ENCODE assay signal across 7 cellular contexts in the genomic region with DNA sequence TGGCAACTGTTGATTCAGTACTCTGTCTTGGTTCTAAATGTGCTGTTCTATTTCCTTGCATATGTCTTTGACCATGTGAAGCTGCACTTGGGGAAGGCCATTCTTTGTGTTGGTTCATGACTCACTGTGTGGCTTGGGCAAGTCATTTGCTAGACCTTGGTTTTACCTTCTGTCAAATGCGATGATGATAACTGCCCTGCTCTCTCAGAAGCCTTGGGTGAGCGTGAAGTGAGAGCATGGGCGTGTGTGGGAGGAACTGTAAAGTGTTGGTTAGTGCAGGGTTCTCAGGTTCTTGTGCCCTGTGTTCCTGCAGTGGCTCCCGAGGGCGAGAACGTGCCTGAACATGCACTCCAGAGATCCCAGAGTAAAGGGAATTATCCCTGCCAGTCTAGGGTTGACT. TPM values are rescaled to one million over a fixed set of nuclear protein-coding genes. Genes with fewer than 3 reads are reported as not detected.
A peak's percentile ranks its signal among the peaks of the same experiment; 100 is the strongest.
DNase-seq lines count a peak whose midpoint lies in the region; ATAC-seq, FAIRE-seq and TF ChIP-seq lines count a peak whose summit lies in the region.
"Not testable (repeated sequence)": the region's sequence is repeated elsewhere in the genome, so short reads cannot be mapped to it uniquely, and the experiment has no call there.

No MANE protein-coding gene starts in this region.

- not testable (repeated sequence) for H3K36me3 ChIP-seq in endothelial cell of umbilical vein (ENCODE audit: control insufficient read depth in 2 of 2, extremely low read depth in 1 of 2, insufficient read depth in 2 of 2, low read length in 2 of 2)

- H3K9me3 Mint-ChIP-seq in activated CD4-positive, alpha-beta memory T cell treated with anti-CD3 and anti-CD28 coated beads for 36 hours, result not testable (repeated sequence)

- DNase-seq in activated CD4-positive, alpha-beta memory T cell treated with anti-CD3 and anti-CD28 coated beads for 36 hours, result peak; percentile 43
- DNase-seq in endothelial cell of umbilical vein (ENCODE audit: low read depth, low spot score), result not testable (repeated sequence)

- not testable (repeated sequence) for H3K9ac ChIP-seq in endothelial cell of umbilical vein (replicated peaks; ENCODE audit: extremely low read depth, insufficient read depth, low read length)

- CTCF ChIA-PET in activated CD4-positive, alpha-beta memory T cell treated with anti-CD3 and anti-CD28 coated beads for 36 hours (lab: Charles Lee); endothelial cell of umbilical vein (lab: Charles Lee): not testable (repeated sequence)

- H3K4me1 ChIP-seq in endothelial cell of umbilical vein (ENCODE audit: control insufficient read depth, extremely low read depth, insufficient read depth, low read length), result not testable (repeated sequence)

- not testable (repeated sequence) for TF ChIP-seq POLR2A in endothelial cell of umbilical vein (IDR thresholded peaks at IDR 0.05; ENCODE audit: low read depth, low read length)

- not testable (repeated sequence) for H4K20me1 ChIP-seq in endothelial cell of umbilical vein (replicated peaks; ENCODE audit: control insufficient read depth, extremely low read depth, insufficient read depth, low read length)

- H3K27me3 Mint-ChIP-seq in activated CD4-positive, alpha-beta memory T cell treated with anti-CD3 and anti-CD28 coated beads for 36 hours, result peaks cover 13% of the 10 kb centered on the region

- BruUV-seq in endothelial cell of umbilical vein (replicated peaks; lab: Mats Ljungman, UMichigan), result not testable (repeated sequence)

- dilution Hi-C loops in endothelial cell of umbilical vein (cut with MboI; ENCODE audit: extremely low pct_ligation_motif_present, low sequenced_read_pairs), result not testable (repeated sequence)

- not testable (repeated sequence) for H2AFZ ChIP-seq in endothelial cell of umbilical vein (ENCODE audit: low read depth, low read length)

- not testable (repeated sequence) for H3K27me3 ChIP-seq in endothelial cell of umbilical vein (ENCODE audit: control insufficient read depth in 2 of 2, insufficient read depth in 2 of 2, low read length in 2 of 2)

- not testable (repeated sequence) for H3K4me3 Mint-ChIP-seq in activated CD4-positive, alpha-beta memory T cell treated with anti-CD3 and anti-CD28 coated beads for 36 hours

- not testable (repeated sequence) for H3K27ac ChIP-seq in endothelial cell of umbilical vein (ENCODE audit: insufficient read depth, low read depth, low read length)

- not testable (repeated sequence) for H3K9me1 ChIP-seq in endothelial cell of umbilical vein (replicated peaks; ENCODE audit: control insufficient read depth, extremely low read depth, insufficient read depth, low read length)

- H3K79me2 ChIP-seq in endothelial cell of umbilical vein (ENCODE audit: control insufficient read depth, insufficient read depth, low read length), result not testable (repeated sequence)

- ATAC-seq in GM18870 (IDR thresholded peaks at IDR 0.05; ENCODE audit: unreplicated experiment) (peak; percentile 54), GM21390 (IDR thresholded peaks at IDR 0.05; ENCODE audit: unreplicated experiment) (peak; percentile 50), HG02610 (IDR thresholded peaks at IDR 0.05; ENCODE audit: unreplicated experiment) (peak; percentile 83), HG03108 (IDR thresholded peaks at IDR 0.05; ENCODE audit: unreplicated experiment) (peak; percentile 43), HG03575 (IDR thresholded peaks at IDR 0.05; ENCODE audit: extremely low read depth, insufficient number of reproducible peaks, low FRiP score, unreplicated experiment) (peak; percentile 44)

- POLR2A ChIA-PET in activated CD4-positive, alpha-beta memory T cell treated with anti-CD3 and anti-CD28 coated beads for 36 hours (lab: Charles Lee); endothelial cell of umbilical vein (lab: Charles Lee): not testable (repeated sequence)

- H3K36me3 Mint-ChIP-seq in activated CD4-positive, alpha-beta memory T cell treated with anti-CD3 and anti-CD28 coated beads for 36 hours, result not testable (repeated sequence)

- H3K9me3 ChIP-seq in endothelial cell of umbilical vein (replicated peaks; ENCODE audit: control insufficient read depth, insufficient read depth, low read length), result not testable (repeated sequence)

- H3K4me2 ChIP-seq in endothelial cell of umbilical vein (ENCODE audit: insufficient read depth, low read length), result not testable (repeated sequence)

- H3K4me1 Mint-ChIP-seq in activated CD4-positive, alpha-beta memory T cell treated with anti-CD3 and anti-CD28 coated beads for 36 hours (ENCODE audit: low read depth), result peaks cover 27% of the 10 kb centered on the region

- intact Hi-C loops in activated CD4-positive, alpha-beta memory T cell treated with anti-CD3 and anti-CD28 coated beads for 36 hours (cut with micrococcal nuclease); endothelial cell of umbilical vein (cut with micrococcal nuclease): not testable (repeated sequence)

- FAIRE-seq in endothelial cell of umbilical vein (lab: Jason Lieb, UNC), result peak; percentile 54

- not testable (repeated sequence) for TF ChIP-seq CTCF in endothelial cell of umbilical vein (IDR thresholded peaks at IDR 0.05; ENCODE audit: extremely low read depth in 1 of 2, insufficient read depth in 1 of 2, low read depth in 1 of 2, low read length in 2 of 2)

- H3K4me3 ChIP-seq in endothelial cell of umbilical vein (replicated peaks in 1 of 3; ENCODE audit: insufficient read depth in 1 of 3, low read depth in 1 of 3, low read length in 3 of 3), result not testable (repeated sequence)

- H3K27ac Mint-ChIP-seq in activated CD4-positive, alpha-beta memory T cell treated with anti-CD3 and anti-CD28 coated beads for 36 hours, result peak overlapping the region; percentile 23

RNA-seq across cellular contexts. Expression of gene ANKRD10, which starts 37.3 kb away (rescaled TPM):
- 10 to 100 TPM; 83.9 to 97.8 TPM for total RNA-seq in activated CD4-positive, alpha-beta memory T cell treated with anti-CD3 and anti-CD28 coated beads for 36 hours
- 83.1 and 94.1 TPM in 2 replicates for total RNA-seq in endothelial cell of umbilical vein
- polyA plus RNA-seq in endothelial cell of umbilical vein, result 43.8 and 44.5 TPM in 2 replicates
- 21.4 and 27.7 TPM in 2 replicates for polyA plus RNA-seq in endothelial cell of umbilical vein (2011; cell fraction: cytosol; rRNA removed)
- polyA plus RNA-seq in endothelial cell of umbilical vein (2011; cell fraction: nucleus; rRNA removed), result 279 and 295 TPM in 2 replicates
- 43.9 and 50.4 TPM in 2 replicates for polyA plus RNA-seq in endothelial cell of umbilical vein (2012)
- 89.2 and 94.7 TPM in 2 replicates for polyA minus RNA-seq in endothelial cell of umbilical vein
- 48.4 TPM for polyA minus RNA-seq in endothelial cell of umbilical vein (2011; cell fraction: cytosol; rRNA and poly(A)+ RNA removed)
- polyA minus RNA-seq in endothelial cell of umbilical vein (2011; cell fraction: nucleus; rRNA and poly(A)+ RNA removed), result 230 and 241 TPM in 2 replicates
